ENCODE assay signal across 1 cellular context in the genomic region with DNA sequence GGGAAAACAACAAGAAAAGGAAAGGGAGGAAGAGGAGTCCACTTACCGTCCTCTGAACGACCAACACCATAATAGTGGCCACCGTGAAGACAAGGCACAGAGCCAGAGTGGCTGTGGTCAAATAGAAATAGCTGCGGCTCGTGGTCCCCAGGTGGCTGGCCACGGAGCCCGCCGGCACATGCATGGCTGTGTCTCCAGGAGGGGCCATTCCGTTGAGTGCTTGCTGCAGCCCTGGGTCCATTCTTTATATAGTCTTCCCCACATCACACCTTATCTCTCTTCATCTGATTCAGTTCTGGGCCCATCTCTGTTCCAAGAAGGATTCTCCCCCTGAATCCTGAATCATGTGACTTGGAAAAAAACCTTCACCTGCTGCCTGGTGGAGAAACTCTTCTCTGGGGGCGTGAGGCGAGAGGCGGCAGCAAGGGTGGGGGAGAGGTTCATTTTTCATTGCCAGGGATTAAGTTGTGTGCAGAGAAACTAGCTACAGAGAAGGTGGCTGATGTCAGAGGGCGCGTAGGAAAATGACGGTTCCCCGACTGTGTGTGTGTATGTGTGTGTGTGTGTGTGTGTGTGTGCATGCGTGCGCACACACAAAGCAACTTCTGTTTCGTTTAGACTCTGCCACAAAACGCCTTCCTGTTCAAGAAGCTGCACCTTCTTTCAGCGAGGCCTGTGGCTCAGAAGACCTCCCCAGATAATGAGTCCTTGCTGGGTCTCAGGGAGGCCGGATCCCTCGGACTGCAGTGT.
TF ChIP-seq lines count a peak whose summit lies in the region.

A gene with protein sequence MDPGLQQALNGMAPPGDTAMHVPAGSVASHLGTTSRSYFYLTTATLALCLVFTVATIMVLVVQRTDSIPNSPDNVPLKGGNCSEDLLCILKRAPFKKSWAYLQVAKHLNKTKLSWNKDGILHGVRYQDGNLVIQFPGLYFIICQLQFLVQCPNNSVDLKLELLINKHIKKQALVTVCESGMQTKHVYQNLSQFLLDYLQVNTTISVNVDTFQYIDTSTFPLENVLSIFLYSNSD (minus strand): TSS at position 529 of the 750 bp plus-strand sequence. CDS start 288 bp downstream, at position 241.

TF ChIP-seq in IMR-90, 13 proteins besides CTCF, POLR2A, EP300 and RAD21 (continued from another document):
- TF ChIP-seq, protein P1, sequence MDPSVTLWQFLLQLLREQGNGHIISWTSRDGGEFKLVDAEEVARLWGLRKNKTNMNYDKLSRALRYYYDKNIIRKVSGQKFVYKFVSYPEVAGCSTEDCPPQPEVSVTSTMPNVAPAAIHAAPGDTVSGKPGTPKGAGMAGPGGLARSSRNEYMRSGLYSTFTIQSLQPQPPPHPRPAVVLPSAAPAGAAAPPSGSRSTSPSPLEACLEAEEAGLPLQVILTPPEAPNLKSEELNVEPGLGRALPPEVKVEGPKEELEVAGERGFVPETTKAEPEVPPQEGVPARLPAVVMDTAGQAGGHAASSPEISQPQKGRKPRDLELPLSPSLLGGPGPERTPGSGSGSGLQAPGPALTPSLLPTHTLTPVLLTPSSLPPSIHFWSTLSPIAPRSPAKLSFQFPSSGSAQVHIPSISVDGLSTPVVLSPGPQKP (IDR thresholded peaks at IDR 0.05; ENCODE audit: borderline replicate concordance, low read depth, low read length), result no peak
- no peak for TF ChIP-seq BHLHE40 (IDR thresholded peaks at IDR 0.05; ENCODE audit: low read depth, low read length)
- no peak for TF ChIP-seq NFE2L2 (IDR thresholded peaks at IDR 0.05; ENCODE audit: low read depth, low read length)
- TF ChIP-seq MXI1 (IDR thresholded peaks at IDR 0.05; ENCODE audit: borderline replicate concordance, low read depth, low read length), result no peak
- no peak for TF ChIP-seq RCOR1 (IDR thresholded peaks at IDR 0.05; ENCODE audit: insufficient replicate concordance, low read length)
